In the genomic region with DNA sequence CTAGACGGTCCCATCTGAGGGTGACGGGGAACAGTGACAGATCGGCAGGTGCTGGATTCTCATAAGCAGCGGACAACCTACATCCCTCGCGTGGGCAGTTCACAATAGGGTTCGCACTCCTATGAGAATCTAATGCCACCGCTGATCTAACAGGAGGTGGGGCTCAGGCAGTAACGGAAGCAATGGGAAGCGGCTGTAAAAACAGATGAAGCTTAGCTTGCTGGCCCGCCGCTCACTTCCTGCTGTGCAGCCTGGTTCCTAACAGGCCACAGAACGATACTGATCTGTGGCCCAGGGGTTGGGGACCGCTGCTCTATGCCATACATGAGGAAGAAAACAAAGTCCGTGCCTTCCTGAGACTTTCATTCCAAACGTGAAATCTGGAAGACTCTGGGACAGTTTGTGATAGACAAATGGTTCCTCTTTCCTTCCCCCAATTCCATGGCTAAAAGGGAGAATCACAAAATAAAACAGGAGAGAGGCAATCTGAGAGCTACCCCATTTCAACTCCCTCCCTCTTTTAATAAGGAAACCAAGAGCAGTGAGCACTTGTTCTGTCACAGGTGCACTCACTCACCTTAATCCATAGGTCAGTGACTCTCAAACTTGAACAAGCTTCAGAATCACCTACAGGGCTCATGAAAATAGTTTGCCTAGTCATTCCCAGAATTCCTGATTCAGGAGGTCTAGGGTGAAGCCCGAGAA, we compare ENCODE assay signal across 9 cellular contexts. TPM values are rescaled to one million over a fixed set of nuclear protein-coding genes. Genes with fewer than 3 reads are reported as not detected.
A peak's percentile ranks its signal among the peaks of the same experiment; 100 is the strongest.
DNase-seq lines count a peak whose midpoint lies in the region; ATAC-seq and FAIRE-seq lines count a peak whose summit lies in the region.
"Had no signal": no experiment of that assay in that cellular context is flagged by ENCODE, and none has a peak within 500 bp of the region (broad histone marks: within the 10 kb centered on the region; RNA-seq: fewer than 3 reads in every experiment).

No MANE protein-coding gene starts in this region.

- H3K36me3 ChIP-seq in aorta (ENCODE audit: control insufficient read depth in 1 of 2, insufficient read depth in 2 of 2, low read length in 1 of 2) = peaks cover 0 to 2% of the 10 kb centered on the region in 2 donors

- no peak overlapping the region for H3K4me3 ChIP-seq in aorta (ENCODE audit: low read length in 2 of 2)

- WGBS in aorta, 2 donors = 66 to 69% methylated on average over 17 of the region's 17 CpGs

- no peaks in the 10 kb centered on the region for H3K9me3 ChIP-seq in aorta (ENCODE audit: control insufficient read depth, low read length)

- no peaks in the 10 kb centered on the region for H3K27me3 ChIP-seq in aorta (ENCODE audit: control insufficient read depth in 1 of 2, insufficient read depth in 2 of 2, low read length in 1 of 2)

- no peak overlapping the region for H3K27ac ChIP-seq in aorta (ENCODE audit: low read depth in 1 of 2, low read length in 2 of 2)

- no peaks in the 10 kb centered on the region for H3K4me1 ChIP-seq in aorta (ENCODE audit: control insufficient read depth in 1 of 2, insufficient read depth in 2 of 2, low read length in 2 of 2)

- peak; percentile 72 for ATAC-seq in aorta (ENCODE audit: low FRiP score)

- DNase-seq in stimulated activated CD4-positive, alpha-beta T cell treated with anti-CD3 and anti-CD28 coated beads, Interleukin-12 subunit alpha, Interleukin-12 subunit beta, amount 100 ng/mL, for 4 hours = peak; percentile 20
- no peak for DNase-seq in stimulated activated CD4-positive, alpha-beta T cell treated with anti-CD3 and anti-CD28 coated beads, Interleukin-2, amount 100 ng/mL, for 48 hours
- DNase-seq in activated T-helper 9 cell treated with anti-CD3 and anti-CD28 coated beads, Interleukin-2, amount 50 U/mL, for 16 hours (ENCODE audit: low read depth) = peak; percentile 10
- DNase-seq in lung microvascular endothelial cell (ENCODE audit: low read depth in 2 of 2) (peak; percentile 98 to 99), aorta (peak in 1 of 2 donors; percentile 62), GM19239 (ENCODE audit: insufficient read length, low spot score) (no peak), HPDE6-E6E7 (ENCODE audit: extremely low spot score) (no peak), mucosa of gallbladder (ENCODE audit: low spot score) (no peak)

- intact Hi-C loops in aorta (cut with DNase I) = loop anchor here (10.0 kb wide), 1 partner anchor 692 kb away; no protein-coding TSS in a partner anchor

- FAIRE-seq in GM19239 (lab: Jason Lieb, UNC) = no peak

RNA-seq across cellular contexts. Expression of a gene that starts 12.1 kb away (rescaled TPM):
- total RNA-seq in lung microvascular endothelial cell = 58.4 and 101 TPM in 2 replicates
- 10 to 100 TPM; 18.7 to 23.1 TPM for total RNA-seq in aorta
- 10 to 100 TPM; 11.2 to 16.7 TPM for polyA plus RNA-seq in aorta
- 22.9 TPM for total RNA-seq in mucosa of gallbladder

RNA-seq across cellular contexts. Expression of a gene that starts 16.4 kb away (rescaled TPM):
- not detected in 2 replicates for total RNA-seq in lung microvascular endothelial cell
- not detected for total RNA-seq in aorta
- not detected for polyA plus RNA-seq in aorta
- not detected for total RNA-seq in mucosa of gallbladder
- total RNA-seq: subcutaneous adipose tissue had no signal

RNA-seq across cellular contexts. Expression of a gene that starts 27.6 kb away (rescaled TPM):
- total RNA-seq in lung microvascular endothelial cell = not detected in 2 replicates
- total RNA-seq in aorta = not detected
- polyA plus RNA-seq in aorta = not detected
- not detected for total RNA-seq in mucosa of gallbladder
- total RNA-seq: subcutaneous adipose tissue had no signal

Comparison
In these comparisons a context has a peak if more than half of its experiments do, and no peak if none do; other contexts are left out.
1. DNase-seq: peak in stimulated activated CD4-positive, alpha-beta T cell treated with anti-CD3 and anti-CD28 coated beads, Interleukin-12 subunit alpha, Interleukin-12 subunit beta, amount 100 ng/mL, for 4 hours (single experiment), activated T-helper 9 cell treated with anti-CD3 and anti-CD28 coated beads, Interleukin-2, amount 50 U/mL, for 16 hours (single experiment) and lung microvascular endothelial cell (2 of 2); none in stimulated activated CD4-positive, alpha-beta T cell treated with anti-CD3 and anti-CD28 coated beads, Interleukin-2, amount 100 ng/mL, for 48 hours (0 of 2), GM19239 (single experiment), HPDE6-E6E7 (single experiment) and mucosa of gallbladder (single experiment).